35 cellular contexts compared by ENCODE assay signal in the genomic region with DNA sequence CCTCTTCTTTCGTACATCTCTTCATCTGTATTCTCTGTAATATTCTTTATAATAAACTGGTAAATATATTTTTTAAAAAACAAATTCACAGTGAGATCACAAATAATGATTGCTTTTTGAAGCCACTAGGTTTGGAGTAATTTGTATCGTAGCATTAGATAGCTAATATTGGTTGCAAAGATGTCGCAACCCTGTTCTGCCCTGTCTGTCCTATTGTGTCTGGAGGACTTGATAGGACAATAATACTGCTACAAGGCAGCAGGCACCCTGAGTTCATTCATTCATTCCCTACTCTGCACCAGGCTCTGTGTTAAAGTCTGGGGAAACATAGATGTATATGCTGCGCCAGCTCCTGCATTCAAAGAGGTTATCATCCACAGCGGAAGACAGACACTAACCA.
"Had no signal": no experiment of that assay in that cellular context is flagged by ENCODE, and none has a peak within 500 bp of the region (broad histone marks: within the 10 kb centered on the region; RNA-seq: fewer than 3 reads in every experiment).

No MANE protein-coding gene starts in this region.

- DNase-seq: Karpas-422, Kasumi-1, MG63, MM.1S, MV-4-11, NCI-H1048, NCI-H1092, NCI-H1092 treated with DMSO at 0.1 percent for 48 hours, NCI-H1105, NCI-H1105 treated with DMSO at 0.1 percent for 48 hours, NCI-H1417, NCI-H1417 treated with DMSO at 0.1 percent for 48 hours, NCI-H1436, NCI-H1436 treated with DMSO at 0.1 percent for 48 hours, NCI-H146, NCI-H1694, NCI-H1694 treated with DMSO at 0.1 percent for 48 hours, NCI-H187, NCI-H187 treated with DMSO at 0.1 percent for 48 hours, NCI-H1930, NCI-H2029, NCI-H2029 treated with DMSO at 0.1 percent for 48 hours, NCI-H2081, NCI-H2081 treated with DMSO at 0.1 percent for 48 hours, NCI-H2107, NCI-H2171, NCI-H2171 treated with DMSO at 0.1 percent for 48 hours, NCI-H2227 treated with DMSO at 0.1 percent for 48 hours, NCI-H226, NCI-H345, NCI-H446, NCI-H446 treated with DMSO at 0.1 percent for 48 hours, NCI-H510A, NCI-H510A treated with DMSO at 0.1 percent for 48 hours, NCI-H524 had no signal

- H3K4me3 ChIP-seq: MG63 had no signal

- H3K27me3 ChIP-seq: MG63 had no signal

- H3K9me3 ChIP-seq: MG63 had no signal

- H3K36me3 ChIP-seq: MG63 had no signal
